ENCODE assay signal across 11 cellular contexts in genomic region chrX:2689773-2690666, GRCh38. TPM values are rescaled to one million over a fixed set of nuclear protein-coding genes. Genes with fewer than 3 reads are reported as not detected.
A peak's percentile ranks its signal among the peaks of the same experiment; 100 is the strongest.
DNase-seq lines count a peak whose midpoint lies in the region; ATAC-seq and TF ChIP-seq lines count a peak whose summit lies in the region.
"Had no signal": no experiment of that assay in that cellular context is flagged by ENCODE, and none has a peak within 500 bp of the region (broad histone marks: within the 10 kb centered on the region; RNA-seq: fewer than 3 reads in every experiment).

No MANE protein-coding gene starts in this region.

- DNase-seq in stimulated activated naive CD8-positive, alpha-beta T cell treated with anti-CD3 and anti-CD28 coated beads, Interleukin-15, Interleukin-2, amounts not matched to agents 100 U/mL and 50 U/mL, for 24 hours: no peak
- DNase-seq in colonic mucosa: peak; percentile 80
- DNase-seq in naive thymus-derived CD8-positive, alpha-beta T cell: no peak
- no peak for DNase-seq in medulla oblongata (ENCODE audit: extremely low spot score)
- no peak for DNase-seq in middle frontal gyrus (ENCODE audit: extremely low spot score, low spot score)
- DNase-seq in NCI-H1930 (lab: John Stamatoyannopoulos, UW): no peak
- DNase-seq: DMS79, hypothalamus, NCI-H187 treated with DMSO at 0.1 percent for 48 hours had no signal

- H3K4me1 Mint-ChIP-seq in stimulated activated naive CD8-positive, alpha-beta T cell treated with anti-CD3 and anti-CD28 coated beads, Interleukin-15, Interleukin-2, amounts not matched to agents 100 ng/mL and 50 ng/mL, for 24 hours (ENCODE audit: low read depth): peaks cover 25% of the 10 kb centered on the region
- peaks cover 30 to 38% (median 32%) of the 10 kb centered on the region in 4 donors for H3K4me1 Mint-ChIP-seq in naive thymus-derived CD8-positive, alpha-beta T cell

- peak overlapping the region; percentile 1 for H3K27ac Mint-ChIP-seq in stimulated activated naive CD8-positive, alpha-beta T cell treated with anti-CD3 and anti-CD28 coated beads, Interleukin-15, Interleukin-2, amounts not matched to agents 100 ng/mL and 50 ng/mL, for 24 hours
- H3K27ac Mint-ChIP-seq in naive thymus-derived CD8-positive, alpha-beta T cell: peak overlapping the region in 5 of 10 donors; percentile 24 to 83 (median 59)

- H3K27me3 Mint-ChIP-seq in stimulated activated naive CD8-positive, alpha-beta T cell treated with anti-CD3 and anti-CD28 coated beads, Interleukin-15, Interleukin-2, amounts not matched to agents 100 ng/mL and 50 ng/mL, for 24 hours: no peaks in the 10 kb centered on the region
- H3K27me3 Mint-ChIP-seq in naive thymus-derived CD8-positive, alpha-beta T cell: no peaks in the 10 kb centered on the region

- no peaks in the 10 kb centered on the region for H3K9me3 Mint-ChIP-seq in stimulated activated naive CD8-positive, alpha-beta T cell treated with anti-CD3 and anti-CD28 coated beads, Interleukin-15, Interleukin-2, amounts not matched to agents 100 ng/mL and 50 ng/mL, for 24 hours
- H3K9me3 Mint-ChIP-seq in naive thymus-derived CD8-positive, alpha-beta T cell: no peaks in the 10 kb centered on the region

- TF ChIP-seq CTCF in colonic mucosa (IDR thresholded peaks at IDR 0.05): no peak

- H3K9ac ChIP-seq in colonic mucosa (ENCODE audit: low read depth in 2 of 2, low read length in 2 of 2): peak overlapping the region; percentile 43 to 73

- no peaks in the 10 kb centered on the region for H3K4me1 ChIP-seq in colonic mucosa

- no peak for ATAC-seq in stimulated activated naive CD8-positive, alpha-beta T cell treated with anti-CD3 and anti-CD28 coated beads, Interleukin-15, Interleukin-2, amounts not matched to agents 100 U/mL and 50 U/mL, for 24 hours
- no peak for ATAC-seq in naive thymus-derived CD8-positive, alpha-beta T cell
- ATAC-seq in HG03442 (IDR thresholded peaks at IDR 0.05; ENCODE audit: unreplicated experiment): no peak

- peaks cover 20% of the 10 kb centered on the region for H3K36me3 Mint-ChIP-seq in stimulated activated naive CD8-positive, alpha-beta T cell treated with anti-CD3 and anti-CD28 coated beads, Interleukin-15, Interleukin-2, amounts not matched to agents 100 ng/mL and 50 ng/mL, for 24 hours (ENCODE audit: low read depth)
- no peaks in the 10 kb centered on the region for H3K36me3 Mint-ChIP-seq in naive thymus-derived CD8-positive, alpha-beta T cell

- H3K36me3 ChIP-seq in colonic mucosa: no peaks in the 10 kb centered on the region

- no peaks in the 10 kb centered on the region for H3K27me3 ChIP-seq in colonic mucosa

- POLR2A ChIA-PET in naive thymus-derived CD8-positive, alpha-beta T cell (lab: Charles Lee): no interaction called here

- peak overlapping the region; percentile 89 for H3K27ac ChIP-seq in colonic mucosa

- no peak overlapping the region for H3K4me3 Mint-ChIP-seq in stimulated activated naive CD8-positive, alpha-beta T cell treated with anti-CD3 and anti-CD28 coated beads, Interleukin-15, Interleukin-2, amounts not matched to agents 100 ng/mL and 50 ng/mL, for 24 hours
- peak overlapping the region; percentile 68 to 99 (median 85) for H3K4me3 Mint-ChIP-seq in naive thymus-derived CD8-positive, alpha-beta T cell

- H3K9me3 ChIP-seq in colonic mucosa: no peaks in the 10 kb centered on the region

- peak overlapping the region; percentile 86 for H3K4me3 ChIP-seq in colonic mucosa

- intact Hi-C loops in colonic mucosa (cut with DNase I): no loop called here

RNA-seq across cellular contexts. Expression of gene CD99, which starts 1.1 kb away (rescaled TPM):
- total RNA-seq in colonic mucosa: 100 to 1,000 TPM; 168 to 202 TPM
- total RNA-seq in naive thymus-derived CD8-positive, alpha-beta T cell: 100 to 1,000 TPM; 123 to 124 TPM
- polyA plus RNA-seq in naive thymus-derived CD8-positive, alpha-beta T cell: 100 to 1,000 TPM; 120 to 218 (median 137) TPM
